In the genomic region with DNA sequence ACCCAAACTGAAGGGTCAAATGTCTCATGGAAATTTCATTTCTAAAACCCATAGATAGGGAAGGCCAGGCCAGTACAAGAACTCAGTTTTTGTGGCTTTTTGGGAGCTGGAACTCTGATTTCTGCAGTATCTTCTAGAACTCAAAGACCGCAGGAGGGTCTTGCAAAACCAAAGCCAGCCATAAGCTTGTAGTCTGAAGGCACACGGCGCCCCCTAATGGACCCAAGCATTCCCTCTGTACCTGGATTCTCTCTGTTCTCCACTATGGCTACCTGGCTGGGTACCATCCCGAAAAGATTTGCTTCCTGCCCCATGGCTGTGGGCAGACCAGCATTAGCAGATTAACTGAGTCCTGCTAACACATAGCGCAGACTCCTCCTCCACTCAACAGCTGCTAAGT, we compare ENCODE assay signal across 10 cellular contexts.
A peak's percentile ranks its signal among the peaks of the same experiment; 100 is the strongest.
DNase-seq lines count a peak whose midpoint lies in the region; ATAC-seq and TF ChIP-seq lines count a peak whose summit lies in the region.
"Had no signal": no experiment of that assay in that cellular context is flagged by ENCODE, and none has a peak within 500 bp of the region (broad histone marks: within the 10 kb centered on the region; RNA-seq: fewer than 3 reads in every experiment).

No MANE protein-coding gene starts in this region.

- H2AFZ ChIP-seq in PC-3 (ENCODE audit: low read length), result no peak overlapping the region

- H3K4me3 Mint-ChIP-seq in stimulated activated naive CD8-positive, alpha-beta T cell treated with anti-CD3 and anti-CD28 coated beads, Interleukin-15, amount 100 ng/mL, for 72 hours, result no peak overlapping the region
- H3K4me3 Mint-ChIP-seq in immature natural killer cell, result no peak overlapping the region
- H3K4me3 Mint-ChIP-seq: dendritic cell treated with granulocyte-macrophage colony-stimulating factor and Interleukin-4, amounts not matched to agents 40 ng/mL and 50 ng/mL, for 4 days had no signal

- no peaks in the 10 kb centered on the region for H3K4me1 ChIP-seq in PC-3 (ENCODE audit: insufficient read depth, low read length)
- H3K4me1 ChIP-seq: HAP-1 had no signal

- H3K79me2 ChIP-seq in PC-3 (ENCODE audit: low read length), result no peaks in the 10 kb centered on the region

- H3K27ac Mint-ChIP-seq in stimulated activated naive CD8-positive, alpha-beta T cell treated with anti-CD3 and anti-CD28 coated beads, Interleukin-15, amount 100 ng/mL, for 72 hours, result no peak overlapping the region
- no peak overlapping the region for H3K27ac Mint-ChIP-seq in immature natural killer cell
- H3K27ac Mint-ChIP-seq: dendritic cell treated with granulocyte-macrophage colony-stimulating factor and Interleukin-4, amounts not matched to agents 40 ng/mL and 50 ng/mL, for 4 days had no signal

- H3F3A ChIP-seq in PC-3 (ENCODE audit: low read length, unreplicated experiment), result no peaks in the 10 kb centered on the region

- CTCF ChIA-PET in PC-3 (lab: Charles Lee), result interaction anchor here (0.6 to 0.7 kb wide), 2 partner anchors 109 to 211 kb away, joined by 3 read pairs; no protein-coding TSS in a partner anchor

- no peaks in the 10 kb centered on the region for H3K27me3 ChIP-seq in PC-3 (ENCODE audit: low read length)

- H3K27ac ChIP-seq in PC-3 (ENCODE audit: low read length), result no peak overlapping the region

- BruUV-seq in PC-3 (replicated peaks; lab: Mats Ljungman, UMichigan), result no TSS peak

- POLR2A ChIA-PET in PC-3 (lab: Charles Lee; ENCODE audit: unreplicated experiment), result no interaction called here

- H3K36me3 Mint-ChIP-seq in immature natural killer cell, result no peaks in the 10 kb centered on the region

- peak; percentile 39 for DNase-seq in Ammon's horn (ENCODE audit: low spot score)
- no peak for DNase-seq in HFF-Myc (ENCODE audit: extremely low read depth, low read depth)
- DNase-seq in PC-3, result peak; percentile 38
- DNase-seq in head of caudate nucleus, result peak in 30 of 42 donors; percentile 13 to 70 (median 39)
- DNase-seq in stimulated activated naive CD8-positive, alpha-beta T cell treated with anti-CD3 and anti-CD28 coated beads, Interleukin-15, amount 100 ng/mL, for 72 hours, result no peak
- no peak for DNase-seq in LoVo (ENCODE audit: low spot score)
- no peak for DNase-seq in immature natural killer cell
- no peak for DNase-seq in middle frontal gyrus (ENCODE audit: extremely low spot score, low spot score)

- H3K4me3 ChIP-seq in HFF-Myc (replicated peaks; ENCODE audit: low read depth, low read length) (no peak overlapping the region), PC-3 (ENCODE audit: low read length) (no peak overlapping the region)
- H3K4me3 ChIP-seq: HAP-1 had no signal

- intact Hi-C loops in PC-3 (cut with micrococcal nuclease) (loop anchor here (5.0 to 10.0 kb wide), 2 partner anchors 169 to 1761 kb away; no protein-coding TSS in a partner anchor), head of caudate nucleus (cut with DNase I) (loop anchor here (10.0 kb wide), 1 partner anchor 701 kb away; a partner anchor contains a TSS)

- TF ChIP-seq CTCF in HFF-Myc (IDR thresholded peaks at IDR 0.05; ENCODE audit: low read depth, low read length, missing control alignments) (peak; percentile 60), PC-3 (conservative IDR thresholded peaks at IDR 0.05; ENCODE audit: low read depth, low read length) (peak; percentile 57; the same call in 1 of the 2 replicates)

- H4K20me1 ChIP-seq in PC-3 (ENCODE audit: low read length), result no peaks in the 10 kb centered on the region

- no peak overlapping the region for H3K4me2 ChIP-seq in PC-3 (ENCODE audit: low read length)

- no peaks in the 10 kb centered on the region for H3K36me3 ChIP-seq in PC-3 (ENCODE audit: low read depth, low read length)
- H3K36me3 ChIP-seq: HAP-1 had no signal

- no peaks in the 10 kb centered on the region for H3K9me2 ChIP-seq in PC-3 (replicated peaks; ENCODE audit: low read length)

- H3K9me3 Mint-ChIP-seq in stimulated activated naive CD8-positive, alpha-beta T cell treated with anti-CD3 and anti-CD28 coated beads, Interleukin-15, amount 100 ng/mL, for 72 hours, result no peaks in the 10 kb centered on the region
- H3K9me3 Mint-ChIP-seq in immature natural killer cell, result no peaks in the 10 kb centered on the region
- H3K9me3 Mint-ChIP-seq: dendritic cell treated with granulocyte-macrophage colony-stimulating factor and Interleukin-4, amounts not matched to agents 40 ng/mL and 50 ng/mL, for 4 days had no signal

- H3K9ac ChIP-seq in PC-3 (ENCODE audit: low read length), result no peak overlapping the region

- peak; percentile 22; the same call in 1 of the 2 replicates for ATAC-seq in PC-3
- ATAC-seq in stimulated activated naive CD8-positive, alpha-beta T cell treated with anti-CD3 and anti-CD28 coated beads, Interleukin-15, amount 100 ng/mL, for 72 hours, result peak; percentile 36

- H3K4me1 Mint-ChIP-seq in stimulated activated naive CD8-positive, alpha-beta T cell treated with anti-CD3 and anti-CD28 coated beads, Interleukin-15, amount 100 ng/mL, for 72 hours, result no peaks in the 10 kb centered on the region
- H3K4me1 Mint-ChIP-seq in immature natural killer cell, result peaks cover 5 to 6% of the 10 kb centered on the region in 2 donors

- peaks cover 36% of the 10 kb centered on the region for H3K27me3 Mint-ChIP-seq in stimulated activated naive CD8-positive, alpha-beta T cell treated with anti-CD3 and anti-CD28 coated beads, Interleukin-15, amount 100 ng/mL, for 72 hours
- H3K27me3 Mint-ChIP-seq in immature natural killer cell (ENCODE audit: low read depth in 3 of 3), result peaks cover 4 to 11% (median 5%) of the 10 kb centered on the region in 3 donors

- H3K9me3 ChIP-seq in PC-3 (ENCODE audit: low read length), result no peaks in the 10 kb centered on the region
- H3K9me3 ChIP-seq: HAP-1 had no signal

Comparison
In these comparisons a context has a peak if more than half of its experiments do, and no peak if none do; other contexts are left out.
1. DNase-seq: peak in Ammon's horn (single experiment), PC-3 (single experiment) and head of caudate nucleus (30 of 42); none in HFF-Myc (single experiment), stimulated activated naive CD8-positive, alpha-beta T cell treated with anti-CD3 and anti-CD28 coated beads, Interleukin-15, amount 100 ng/mL, for 72 hours (0 of 2), LoVo (single experiment), immature natural killer cell (0 of 3) and middle frontal gyrus (single experiment).